8 cellular contexts compared by ENCODE assay signal in the genomic region with DNA sequence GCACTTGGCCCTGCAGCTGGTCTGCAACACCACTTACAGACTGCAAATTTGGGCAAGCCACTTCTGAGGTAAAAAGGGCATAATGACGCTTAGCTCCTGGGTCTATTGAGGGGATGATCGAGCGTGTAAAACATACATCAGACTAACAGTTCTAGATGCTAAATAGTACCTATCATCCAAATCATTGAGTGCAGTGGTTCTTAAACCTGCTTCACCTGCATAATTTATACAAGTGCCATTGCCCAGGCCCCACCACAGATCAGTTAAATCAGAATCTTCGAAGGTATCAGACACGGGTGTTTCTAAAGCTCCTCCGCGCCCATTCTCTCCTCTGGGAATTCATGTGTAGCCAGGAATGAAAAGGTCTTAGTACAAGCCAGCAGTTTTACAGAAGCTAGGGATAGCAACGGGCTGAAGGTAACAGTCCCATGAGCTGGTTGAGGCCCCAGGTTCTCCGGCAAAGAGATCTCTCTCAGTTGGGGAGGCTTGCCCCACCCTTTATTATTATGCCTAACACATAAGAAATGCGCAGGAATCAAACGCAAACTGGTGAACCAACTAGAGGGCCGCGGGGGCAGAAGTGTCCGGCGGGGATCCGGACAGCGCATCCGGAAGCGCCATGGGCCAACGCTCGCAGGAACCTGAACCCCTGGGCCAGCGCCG. TPM values are rescaled to one million over a fixed set of nuclear protein-coding genes. Genes with fewer than 3 reads are reported as not detected.
DNase-seq lines count a peak whose midpoint lies in the region; ATAC-seq, FAIRE-seq and TF ChIP-seq lines count a peak whose summit lies in the region.

No MANE protein-coding gene starts in this region.

- RAD21 ChIA-PET in HCT116 (lab: Charles Lee; ENCODE audit: low non-redundant PET in 1 of 2, low total read pairs in 2 of 2, uncharacterized antibody in 2 of 2, unreplicated experiment in 2 of 2), result interaction anchor here in 1 of 2 experiments (0.6 kb wide), 2 partner anchors 148 to 487 kb away, joined by 3 read pairs; no protein-coding TSS in a partner anchor

- CTCF ChIA-PET in HCT116 (lab: Charles Lee), result no interaction called here

- H3K9ac ChIP-seq in HCT116 (ENCODE audit: low read length) (peak overlapping the region; percentile 82), rectal smooth muscle tissue (ENCODE audit: low read length) (peak overlapping the region; percentile 39)

- H3K9me3 ChIP-seq in HCT116 (ENCODE audit: control insufficient read depth in 1 of 2, insufficient read depth in 1 of 2, low read depth in 1 of 2, low read length in 2 of 2), result no peaks in the 10 kb centered on the region
- no peaks in the 10 kb centered on the region for H3K9me3 ChIP-seq in esophagus muscularis mucosa

- DNase-seq in HCT116 (ENCODE audit: low read depth, low spot score) (no peak), OCI-M1 (lab: John Stamatoyannopoulos, UW) (peak; percentile 39), esophagus muscularis mucosa (ENCODE audit: extremely low spot score) (no peak), HTR-8/SVneo (ENCODE audit: insufficient read length, low spot score) (no peak), SW 1271 (lab: John Stamatoyannopoulos, UW) (no peak)
- no peak for DNase-seq in stimulated activated CD4-positive, alpha-beta T cell treated with anti-CD3 and anti-CD28 coated beads, Interleukin-12 subunit alpha, Interleukin-12 subunit beta, amount 100 ng/mL, for 4 hours

- no peak for FAIRE-seq in HTR-8/SVneo (lab: Jason Lieb, UNC)

- H3K27me3 ChIP-seq in HCT116 (ENCODE audit: insufficient read depth, low read length) (no peaks in the 10 kb centered on the region), esophagus muscularis mucosa (no peaks in the 10 kb centered on the region), rectal smooth muscle tissue (ENCODE audit: control insufficient read depth, insufficient read depth, low read length) (no peaks in the 10 kb centered on the region)

- H3K27ac ChIP-seq in HCT116 (ENCODE audit: low read depth, low read length), result peak overlapping the region; percentile 72
- H3K27ac ChIP-seq in esophagus muscularis mucosa (replicated peaks in 1 of 4), result peak overlapping the region; percentile 88 to 97 (median 90)
- H3K27ac ChIP-seq in rectal smooth muscle tissue (ENCODE audit: low read depth, low read length), result peak overlapping the region; percentile 75

- H3K4me3 ChIP-seq in HCT116 (replicated peaks in 1 of 2; ENCODE audit: low read depth in 1 of 2, low read length in 2 of 2) (peak overlapping the region; percentile 86 to 95), esophagus muscularis mucosa (peak overlapping the region; percentile 65 to 94 (median 80)), rectal smooth muscle tissue (ENCODE audit: low read length) (peak overlapping the region; percentile 81)

- TF ChIP-seq EP300 in esophagus muscularis mucosa (IDR thresholded peaks at IDR 0.05), result no peak

- H3K36me3 ChIP-seq in HCT116 (ENCODE audit: control insufficient read depth in 1 of 2, insufficient read depth in 2 of 2, low read length in 2 of 2) (peaks cover 4 to 5% of the 10 kb centered on the region in 2 experiments; a peak in 3 of 4 replicates), esophagus muscularis mucosa (peaks cover 15 to 40% (median 35%) of the 10 kb centered on the region in 4 donors), rectal smooth muscle tissue (ENCODE audit: control insufficient read depth, insufficient read depth, low read length) (peaks cover 7% of the 10 kb centered on the region)

- no peak for TF ChIP-seq POLR2A in HCT116 (IDR thresholded peaks at IDR 0.05; ENCODE audit: borderline replicate concordance, extremely low read depth, insufficient read depth, insufficient read length)
- TF ChIP-seq POLR2A in esophagus muscularis mucosa (IDR thresholded peaks at IDR 0.05; ENCODE audit: low read depth), result peak; percentile 8

- ATAC-seq in GM18511 (IDR thresholded peaks at IDR 0.05; ENCODE audit: unreplicated experiment) (peak; percentile 59), HCT116 (peak; percentile 56)

- peaks cover 18% of the 10 kb centered on the region for H3K79me2 ChIP-seq in HCT116 (ENCODE audit: insufficient read depth, low read length)

- intact Hi-C loops in HCT116 (cut with micrococcal nuclease), result no loop called here
- intact Hi-C loops in esophagus muscularis mucosa (cut with DNase I), result loop anchor here (5.0 kb wide), 2 partner anchors 33 to 48 kb away; partner anchors contain the start of gene GGCX

- POLR2A ChIA-PET in HCT116 (lab: Charles Lee), result interaction anchor here (0.8 to 1.5 kb wide), 13 partner anchors 8 to 240 kb away, joined by 3 to 9 read pairs (median 3); partner anchors contain the start of genes C2orf68, ELMOD3, RETSAT and TMEM150A

- H3K9me2 ChIP-seq in HCT116 (ENCODE audit: insufficient read depth), result no peaks in the 10 kb centered on the region

- TSS peak; percentile 91 for BruUV-seq in HCT116 (replicated peaks; lab: Mats Ljungman, UMichigan)

- no peak overlapping the region for H2AFZ ChIP-seq in HCT116 (ENCODE audit: low read depth, low read length, poor library complexity, severe bottlenecking)

- TF ChIP-seq CTCF in HCT116 (IDR thresholded peaks at IDR 0.05 in 2 of 3, conservative IDR thresholded peaks at IDR 0.05 in 1 of 3; ENCODE audit: borderline replicate concordance in 1 of 3, insufficient read depth in 1 of 3, low read depth in 2 of 3, low read length in 2 of 3), result no peak
- no peak for TF ChIP-seq CTCF in esophagus muscularis mucosa (IDR thresholded peaks at IDR 0.05)

- 20% methylated on average over 9 of the region's 23 CpGs for WGBS in esophagus muscularis mucosa

- H3K4me1 ChIP-seq in HCT116 (ENCODE audit: control insufficient read depth in 1 of 2, insufficient read depth in 2 of 2, low read length in 2 of 2) (peaks cover 8 to 28% of the 10 kb centered on the region in 2 experiments; a peak in 3 of 4 replicates), esophagus muscularis mucosa (peaks cover 50 to 63% (median 57%) of the 10 kb centered on the region in 4 donors), rectal smooth muscle tissue (ENCODE audit: control insufficient read depth, insufficient read depth, low read length) (peaks cover 18% of the 10 kb centered on the region)

- peak overlapping the region; percentile 90 for H3K4me2 ChIP-seq in HCT116 (ENCODE audit: low read length)

- no peak for TF ChIP-seq RAD21 in HCT116 (IDR thresholded peaks at IDR 0.05; ENCODE audit: low read depth)

- H4K20me1 ChIP-seq in HCT116 (ENCODE audit: insufficient read depth), result no peaks in the 10 kb centered on the region

TF ChIP-seq in HCT116, 20 proteins besides CTCF, POLR2A, EP300 and RAD21:
- TF ChIP-seq YY1 (IDR thresholded peaks at IDR 0.05; ENCODE audit: extremely low read depth, insufficient replicate concordance, low read depth, low read length), result no peak
- no peak for TF ChIP-seq ZNF274 (IDR thresholded peaks at IDR 0.05; ENCODE audit: low read depth, low read length)
- TF ChIP-seq MAX (IDR thresholded peaks at IDR 0.05), result no peak
- TF ChIP-seq ATF3 (IDR thresholded peaks at IDR 0.05), result no peak
- TF ChIP-seq FOSL1 (IDR thresholded peaks at IDR 0.05; ENCODE audit: low read depth), result no peak
- no peak for TF ChIP-seq SP1 (IDR thresholded peaks at IDR 0.05; ENCODE audit: low read depth)
- TF ChIP-seq SIN3A (IDR thresholded peaks at IDR 0.05; ENCODE audit: low read depth), result no peak
- TF ChIP-seq POLR2AphosphoS5 (IDR thresholded peaks at IDR 0.05; ENCODE audit: low read depth, low read length), result no peak
- no peak for TF ChIP-seq ZFX (IDR thresholded peaks at IDR 0.05)
- TF ChIP-seq JUND (IDR thresholded peaks at IDR 0.05), result no peak
- TF ChIP-seq CBX3 (IDR thresholded peaks at IDR 0.05; ENCODE audit: low read depth), result no peak
- TF ChIP-seq, protein P1, sequence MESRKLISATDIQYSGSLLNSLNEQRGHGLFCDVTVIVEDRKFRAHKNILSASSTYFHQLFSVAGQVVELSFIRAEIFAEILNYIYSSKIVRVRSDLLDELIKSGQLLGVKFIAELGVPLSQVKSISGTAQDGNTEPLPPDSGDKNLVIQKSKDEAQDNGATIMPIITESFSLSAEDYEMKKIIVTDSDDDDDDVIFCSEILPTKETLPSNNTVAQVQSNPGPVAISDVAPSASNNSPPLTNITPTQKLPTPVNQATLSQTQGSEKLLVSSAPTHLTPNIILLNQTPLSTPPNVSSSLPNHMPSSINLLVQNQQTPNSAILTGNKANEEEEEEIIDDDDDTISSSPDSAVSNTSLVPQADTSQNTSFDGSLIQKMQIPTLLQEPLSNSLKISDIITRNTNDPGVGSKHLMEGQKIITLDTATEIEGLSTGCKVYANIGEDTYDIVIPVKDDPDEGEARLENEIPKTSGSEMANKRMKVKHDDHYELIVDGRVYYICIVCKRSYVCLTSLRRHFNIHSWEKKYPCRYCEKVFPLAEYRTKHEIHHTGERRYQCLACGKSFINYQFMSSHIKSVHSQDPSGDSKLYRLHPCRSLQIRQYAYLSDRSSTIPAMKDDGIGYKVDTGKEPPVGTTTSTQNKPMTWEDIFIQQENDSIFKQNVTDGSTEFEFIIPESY (IDR thresholded peaks at IDR 0.05; ENCODE audit: extremely low read depth, insufficient replicate concordance, low read length), result no peak

RNA-seq across cellular contexts. Expression of gene RNF181, which starts 0.7 kb away (rescaled TPM):
- 77.5 TPM for total RNA-seq in HCT116 (2021; ENCODE audit: unreplicated experiment)
- polyA plus RNA-seq in HCT116 (2012), result 270 and 278 TPM in 2 replicates
- total RNA-seq in esophagus muscularis mucosa, result 100 to 1,000 TPM; 133 to 142 (median 138) TPM

RNA-seq across cellular contexts. Expression of gene TMEM150A, which starts 7.7 kb away (rescaled TPM):
- total RNA-seq in HCT116 (2021; ENCODE audit: unreplicated experiment) (9.9 TPM), esophagus muscularis mucosa (10 to 100 TPM; 22.9 to 36.7 (median 27.5) TPM)
- 6.5 and 8.0 TPM in 2 replicates for polyA plus RNA-seq in HCT116 (2012)

RNA-seq across cellular contexts. Expression of gene VAMP5, which starts 10.6 kb away (rescaled TPM):
- total RNA-seq in HCT116 (2021; ENCODE audit: unreplicated experiment) (1.9 TPM), esophagus muscularis mucosa (10 to 100 TPM; 35.6 to 50.7 (median 42.0) TPM)
- polyA plus RNA-seq in HCT116 (2012), result 2.5 and 5.1 TPM in 2 replicates

RNA-seq across cellular contexts. Expression of gene C2orf68, which starts 17.0 kb away (rescaled TPM):
- 21.8 TPM for total RNA-seq in HCT116 (2021; ENCODE audit: unreplicated experiment)
- 15.0 and 17.2 TPM in 2 replicates for polyA plus RNA-seq in HCT116 (2012)
- total RNA-seq in esophagus muscularis mucosa, result 10 to 100 TPM in 3 of 4 donors, 1 to 10 TPM in 1; 9.1 to 25.7 (median 16.7) TPM

RNA-seq across cellular contexts. Expression of gene VAMP8, which starts 17.5 kb away (rescaled TPM):
- 52.6 TPM for total RNA-seq in HCT116 (2021; ENCODE audit: unreplicated experiment)
- 69.9 and 85.7 TPM in 2 replicates for polyA plus RNA-seq in HCT116 (2012)
- total RNA-seq in esophagus muscularis mucosa, result 10 to 100 TPM in 2 of 4 donors, 1 to 10 TPM in 2; 4.8 to 15.6 (median 8.3) TPM

Comparison
In these comparisons a context has a peak if more than half of its experiments do, and no peak if none do; other contexts are left out.
1. RNA of gene VAMP5, which starts 10.6 kb away (total RNA-seq): 35.6 to 50.7 TPM in esophagus muscularis mucosa; 1.9 TPM in HCT116 (single experiment); every median in the first group is over 10 times any median in the second.
2. Peak in every context shown above with its lines, with median percentiles within 50 percentile points of each other: H3K27ac ChIP-seq and H3K4me3 ChIP-seq.